ENCODE assay signal across 11 cellular contexts in genomic region chr7:23247101-23247601, GRCh38. TPM values are rescaled to one million over a fixed set of nuclear protein-coding genes. Genes with fewer than 3 reads are reported as not detected.
A peak's percentile ranks its signal among the peaks of the same experiment; 100 is the strongest.
DNase-seq lines count a peak whose midpoint lies in the region; ATAC-seq and TF ChIP-seq lines count a peak whose summit lies in the region.
"Had no signal": no experiment of that assay in that cellular context is flagged by ENCODE, and none has a peak within 500 bp of the region (broad histone marks: within the 10 kb centered on the region; RNA-seq: fewer than 3 reads in every experiment).

No MANE protein-coding gene starts in this region.

- DNase-seq in GM10266 (ENCODE audit: extremely low spot score) = peak; percentile 14
- DNase-seq in caudate nucleus (lab: John Stamatoyannopoulos, UW) = no peak
- DNase-seq in iPS-NIHi11 (ENCODE audit: low spot score) = peak; percentile 32
- DNase-seq in sigmoid colon = no peak
- no peak for DNase-seq in natural killer cell
- no peak for DNase-seq in erythroblast (lab: John Stamatoyannopoulos, UW)
- no peak for DNase-seq in NK-92 (lab: John Stamatoyannopoulos, UW; ENCODE audit: unreplicated experiment)
- DNase-seq: glutamatergic neuron, NCI-H1694 had no signal

- no peaks in the 10 kb centered on the region for H3K4me1 Mint-ChIP-seq in natural killer cell

- peaks cover 39 to 83% of the 10 kb centered on the region in 2 donors for H3K27me3 Mint-ChIP-seq in natural killer cell (ENCODE audit: low read depth in 2 of 2)

- TF ChIP-seq EP300 in sigmoid colon (IDR thresholded peaks at IDR 0.05) = no peak

- peaks cover 0 to 20% (median 4%) of the 10 kb centered on the region in 4 donors for H3K4me1 ChIP-seq in sigmoid colon

- no peak overlapping the region for H3K4me3 Mint-ChIP-seq in natural killer cell
- H3K4me3 Mint-ChIP-seq: T-cell had no signal

- no peak for TF ChIP-seq POLR2A in sigmoid colon (IDR thresholded peaks at IDR 0.05)
- no peak for TF ChIP-seq POLR2A in erythroblast (IDR thresholded peaks at IDR 0.05; ENCODE audit: low read length)

- intact Hi-C loops in sigmoid colon (cut with DNase I) = loop anchor here (5.0 kb wide), 1 partner anchor 60 kb away; no protein-coding TSS in a partner anchor
- intact Hi-C loops in natural killer cell (cut with micrococcal nuclease) = no loop called here

- H3K9me3 ChIP-seq in sigmoid colon = no peaks in the 10 kb centered on the region

- H3K36me3 ChIP-seq in sigmoid colon = no peaks in the 10 kb centered on the region

- WGBS in sigmoid colon, 2 donors = 79 to 86% methylated on average over 6 of the region's 6 CpGs

- no peaks in the 10 kb centered on the region for H3K36me3 Mint-ChIP-seq in natural killer cell
- H3K36me3 Mint-ChIP-seq: T-cell had no signal

- ATAC-seq in natural killer cell = no peak
- no peak for ATAC-seq in GM21360 (IDR thresholded peaks at IDR 0.05; ENCODE audit: unreplicated experiment)
- ATAC-seq: T-cell had no signal

- H3K27ac ChIP-seq in caudate nucleus (ENCODE audit: low read depth, low read length) (peak overlapping the region; percentile 52), sigmoid colon (peak overlapping the region; percentile 72 to 75 (median 74))

- no peak overlapping the region for H3K27ac Mint-ChIP-seq in natural killer cell

- peaks cover 0 to 32% (median 20%) of the 10 kb centered on the region in 3 donors for H3K27me3 ChIP-seq in sigmoid colon

- peaks cover 0 to 2% of the 10 kb centered on the region in 2 donors for H3K9me3 Mint-ChIP-seq in natural killer cell

- TF ChIP-seq CTCF in GM10266 (IDR thresholded peaks at IDR 0.05; ENCODE audit: control insufficient read depth, insufficient read depth, low read depth, missing control alignments) = no peak
- TF ChIP-seq CTCF in sigmoid colon (IDR thresholded peaks at IDR 0.05) = no peak
- TF ChIP-seq CTCF in natural killer cell (IDR thresholded peaks at IDR 0.05) = no peak

- H3K4me3 ChIP-seq in sigmoid colon = peak overlapping the region; percentile 26 to 53 (median 46)

RNA-seq across cellular contexts. Expression of gene GPNMB, which starts 0.6 kb away (rescaled TPM):
- 100 to 1,000 TPM in 2 of 4 donors, 10 to 100 TPM in 2; 68.8 to 105 (median 94.5) TPM for total RNA-seq in sigmoid colon
- polyA plus RNA-seq in sigmoid colon = 100 to 1,000 TPM in 1 of 3 donors, 10 to 100 TPM in 2; 23.4 to 224 (median 32.4) TPM
- not detected for total RNA-seq in natural killer cell

RNA-seq across cellular contexts. Expression of gene MALSU1, which starts 52.0 kb away (rescaled TPM):
- 10 to 100 TPM; 38.5 to 94.0 (median 71.1) TPM for total RNA-seq in sigmoid colon
- polyA plus RNA-seq in sigmoid colon = 10 to 100 TPM; 32.4 to 47.4 (median 34.3) TPM
- 10 to 100 TPM; 23.4 to 31.8 (median 26.3) TPM for total RNA-seq in natural killer cell

Comparison
In these comparisons a context has a peak if more than half of its experiments do, and no peak if none do; other contexts are left out.
1. DNase-seq: peak in GM10266 (single experiment) and iPS-NIHi11 (single experiment); none in caudate nucleus (0 of 61), sigmoid colon (single experiment), natural killer cell (single experiment), erythroblast (0 of 2) and NK-92 (single experiment).
2. RNA of gene GPNMB, which starts 0.6 kb away (total RNA-seq): 68.8 to 105 TPM in sigmoid colon; not detected in natural killer cell; every median in the first group is over 10 times any median in the second.